In the genomic region with DNA sequence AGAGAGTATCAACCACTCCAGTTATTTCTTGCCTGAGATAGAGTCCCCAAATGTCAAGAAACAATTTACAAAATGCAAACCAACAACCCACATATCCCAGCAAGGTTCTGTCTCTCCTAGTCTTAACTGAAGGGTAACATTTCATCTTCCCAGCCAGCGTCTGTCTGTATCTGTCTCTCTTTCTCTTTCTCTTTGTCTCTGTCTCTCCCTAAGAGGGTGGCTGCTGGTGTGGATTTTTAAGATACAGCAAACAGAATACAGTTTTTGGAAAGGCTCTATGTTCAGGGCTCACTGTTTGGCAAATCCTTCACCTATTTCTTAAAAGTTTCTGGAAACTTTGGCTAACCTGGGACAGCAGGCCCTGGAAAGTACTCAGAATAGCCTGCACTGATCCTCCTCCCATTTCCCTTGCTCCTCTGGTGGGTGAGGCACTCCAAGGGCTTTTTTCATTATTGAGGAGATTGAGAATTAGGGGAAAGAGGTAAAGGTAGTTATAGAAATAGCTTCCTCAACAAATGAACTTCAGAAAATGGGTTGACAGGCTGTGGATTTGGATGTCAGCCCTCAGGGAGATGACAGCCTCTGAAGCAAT, we compare ENCODE assay signal across 16 cellular contexts. TPM values are rescaled to one million over a fixed set of nuclear protein-coding genes. Genes with fewer than 3 reads are reported as not detected.
DNase-seq lines count a peak whose midpoint lies in the region; ATAC-seq and TF ChIP-seq lines count a peak whose summit lies in the region.
"Had no signal": no experiment of that assay in that cellular context is flagged by ENCODE, and none has a peak within 500 bp of the region (broad histone marks: within the 10 kb centered on the region; RNA-seq: fewer than 3 reads in every experiment).

No MANE protein-coding gene starts in this region.

- H3K9me3 ChIP-seq in muscle layer of colon (ENCODE audit: low read length) = no peaks in the 10 kb centered on the region
- no peaks in the 10 kb centered on the region for H3K9me3 ChIP-seq in upper lobe of left lung
- H3K9me3 ChIP-seq: heart right ventricle, SJSA1 had no signal

- H3K36me3 ChIP-seq in muscle layer of colon (ENCODE audit: insufficient read depth, low read length) (peaks cover 8% of the 10 kb centered on the region), upper lobe of left lung (no peaks in the 10 kb centered on the region)
- H3K36me3 ChIP-seq: heart right ventricle had no signal

- TF ChIP-seq CTCF in epithelial cell of proximal tubule (conservative IDR thresholded peaks at IDR 0.05; ENCODE audit: low read depth, low read length) (no peak), upper lobe of left lung (IDR thresholded peaks at IDR 0.05) (no peak)

- H3K9ac ChIP-seq in muscle layer of colon (ENCODE audit: low read length) = peak overlapping the region; percentile 75

- TF ChIP-seq POLR2A in upper lobe of left lung (IDR thresholded peaks at IDR 0.05) = no peak

- 67 to 81% methylated on average over 1 of the region's 1 CpG for WGBS in upper lobe of left lung, 2 donors

- no peak for ATAC-seq in upper lobe of left lung (ENCODE audit: low FRiP score in 2 of 2)
- ATAC-seq: activated T-cell treated with anti-CD3 and anti-CD28 coated beads, Interleukin-2, amount 50 U/mL, for 4 hours; heart right ventricle had no signal

- peak; percentile 50 for DNase-seq in NCI-H69 (lab: John Stamatoyannopoulos, UW)
- no peak for DNase-seq in epithelial cell of proximal tubule (ENCODE audit: low read depth)
- no peak for DNase-seq in upper lobe of left lung
- DNase-seq in activated CD4-positive, alpha-beta T cell treated with anti-CD3 and anti-CD28 coated beads for 4 hours = no peak
- DNase-seq in NCI-H446 (lab: John Stamatoyannopoulos, UW) = no peak
- no peak for DNase-seq in LoVo (ENCODE audit: low spot score)
- DNase-seq: activated T-cell treated with anti-CD3 and anti-CD28 coated beads, Interleukin-2, amount 50 U/mL, for 4 hours; DMS53; heart right ventricle; naive B cell; NCI-H1048; NCI-H2171 treated with DMSO at 0.1 percent for 48 hours; stimulated activated CD4-positive, alpha-beta T cell treated with anti-CD3 and anti-CD28 coated beads, Interleukin-2, amount 100 ng/mL, for 24 hours had no signal

- H3K4me1 ChIP-seq in muscle layer of colon (ENCODE audit: insufficient read depth, low read length) = peaks cover 77% of the 10 kb centered on the region
- peaks cover 12 to 19% (median 16%) of the 10 kb centered on the region in 4 donors for H3K4me1 ChIP-seq in upper lobe of left lung

- H3K27ac ChIP-seq in muscle layer of colon (ENCODE audit: low read depth, low read length) (peak overlapping the region; percentile 95), upper lobe of left lung (peak overlapping the region; percentile 65 to 87 (median 72))
- H3K27ac ChIP-seq: C4-2B, heart right ventricle, SJSA1 had no signal

- no peak for TF ChIP-seq EP300 in upper lobe of left lung (IDR thresholded peaks at IDR 0.05)

- H3K27me3 ChIP-seq in muscle layer of colon (ENCODE audit: control insufficient read depth in 1 of 2, insufficient read depth in 2 of 2, low read length in 2 of 2) (no peaks in the 10 kb centered on the region), upper lobe of left lung (peaks cover 0 to 31% (median 14%) of the 10 kb centered on the region in 4 donors)
- H3K27me3 ChIP-seq: SJSA1 had no signal

- H3K4me3 ChIP-seq in epithelial cell of proximal tubule (ENCODE audit: low read depth, low read length) (peak overlapping the region; percentile 43), muscle layer of colon (ENCODE audit: low read depth in 1 of 2, low read length in 2 of 2) (peak overlapping the region; percentile 2 to 51), upper lobe of left lung (no peak overlapping the region)
- H3K4me3 ChIP-seq: heart right ventricle, SJSA1 had no signal

RNA-seq across cellular contexts. Expression of gene HOXB4, which starts 6.2 kb away (rescaled TPM):
- 4.3 and 5.7 TPM in 2 replicates for total RNA-seq in epithelial cell of proximal tubule
- total RNA-seq in upper lobe of left lung = 1 to 10 TPM in 4 of 6 donors, under 1 TPM in 2; 0.61 to 5.6 (median 2.0) TPM

RNA-seq across cellular contexts. Expression of gene HOXB3, which starts 18.1 kb away (rescaled TPM):
- total RNA-seq in epithelial cell of proximal tubule = 22.6 and 49.9 TPM in 2 replicates
- 10 to 100 TPM in 2 of 6 donors, 1 to 10 TPM in 4; 2.9 to 12.6 (median 7.9) TPM for total RNA-seq in upper lobe of left lung

RNA-seq across cellular contexts. Expression of gene HOXB5, which starts 21.7 kb away (rescaled TPM):
- total RNA-seq in epithelial cell of proximal tubule = 2.8 and 5.5 TPM in 2 replicates
- total RNA-seq in upper lobe of left lung = 1 to 10 TPM in 4 of 6 donors, under 1 TPM in 2; 0.39 to 5.0 (median 1.5) TPM

RNA-seq across cellular contexts. Expression of gene HOXB2, which starts 27.0 kb away (rescaled TPM):
- total RNA-seq in epithelial cell of proximal tubule (21.1 and 43.7 TPM in 2 replicates), upper lobe of left lung (10 to 100 TPM in 2 of 6 donors, 1 to 10 TPM in 4; 1.4 to 16.1 (median 7.4) TPM)

RNA-seq across cellular contexts. Expression of gene HOXB6, which starts 32.9 kb away (rescaled TPM):
- total RNA-seq in epithelial cell of proximal tubule = 42.9 and 55.6 TPM in 2 replicates
- total RNA-seq in upper lobe of left lung = 10 to 100 TPM in 2 of 6 donors, 1 to 10 TPM in 4; 1.1 to 11.3 (median 7.0) TPM

Comparison
In these comparisons a context has a peak if more than half of its experiments do, and no peak if none do; other contexts are left out.
1. H3K4me3 ChIP-seq: peak in epithelial cell of proximal tubule (single experiment) and muscle layer of colon (2 of 2); none in upper lobe of left lung (0 of 4).